In the genomic region with DNA sequence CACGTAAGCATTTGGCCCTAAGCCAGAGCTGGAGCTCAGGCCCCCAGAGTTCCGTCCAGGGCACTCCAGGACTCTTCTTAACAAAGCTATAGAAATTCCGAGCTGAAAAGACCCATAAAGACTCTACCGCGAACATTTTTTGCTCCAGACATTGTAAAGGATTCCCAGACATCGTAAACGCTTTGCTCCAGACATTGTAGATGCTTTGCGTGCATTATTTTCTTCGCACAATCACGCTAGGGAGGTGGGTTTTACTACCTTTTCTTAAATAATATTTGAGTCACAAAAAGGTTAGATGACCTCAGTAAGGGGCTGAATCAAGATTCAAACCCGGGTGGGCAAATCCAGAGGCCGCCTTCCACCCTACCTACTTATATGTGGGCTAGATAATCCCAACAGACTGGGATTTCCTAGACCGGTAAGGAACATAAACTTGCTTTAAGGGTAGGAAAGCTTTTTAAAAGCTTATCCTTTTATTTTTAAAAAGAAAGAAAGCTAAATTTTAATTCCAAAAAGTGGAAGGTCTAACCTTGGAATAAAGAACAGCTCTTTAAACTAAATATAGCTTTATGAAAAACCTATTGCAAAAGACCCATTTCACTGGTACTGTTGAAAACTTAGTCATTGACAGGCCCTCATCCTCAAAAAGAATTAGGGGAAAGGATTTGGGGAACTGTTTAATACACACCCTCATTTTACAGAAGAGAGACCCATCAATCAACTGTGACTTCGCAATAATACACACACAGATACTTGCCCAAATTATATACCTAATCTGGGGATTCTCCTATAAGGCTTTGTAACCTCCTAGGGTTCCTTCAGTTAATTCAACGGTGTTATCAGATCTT, we compare ENCODE assay signal across 1 cellular context.
TF ChIP-seq lines count a peak whose summit lies in the region.

No MANE protein-coding gene starts in this region.

TF ChIP-seq in K562, 482 proteins besides CTCF, POLR2A, EP300 and RAD21 (continued from another document):
- TF ChIP-seq, protein P1, sequence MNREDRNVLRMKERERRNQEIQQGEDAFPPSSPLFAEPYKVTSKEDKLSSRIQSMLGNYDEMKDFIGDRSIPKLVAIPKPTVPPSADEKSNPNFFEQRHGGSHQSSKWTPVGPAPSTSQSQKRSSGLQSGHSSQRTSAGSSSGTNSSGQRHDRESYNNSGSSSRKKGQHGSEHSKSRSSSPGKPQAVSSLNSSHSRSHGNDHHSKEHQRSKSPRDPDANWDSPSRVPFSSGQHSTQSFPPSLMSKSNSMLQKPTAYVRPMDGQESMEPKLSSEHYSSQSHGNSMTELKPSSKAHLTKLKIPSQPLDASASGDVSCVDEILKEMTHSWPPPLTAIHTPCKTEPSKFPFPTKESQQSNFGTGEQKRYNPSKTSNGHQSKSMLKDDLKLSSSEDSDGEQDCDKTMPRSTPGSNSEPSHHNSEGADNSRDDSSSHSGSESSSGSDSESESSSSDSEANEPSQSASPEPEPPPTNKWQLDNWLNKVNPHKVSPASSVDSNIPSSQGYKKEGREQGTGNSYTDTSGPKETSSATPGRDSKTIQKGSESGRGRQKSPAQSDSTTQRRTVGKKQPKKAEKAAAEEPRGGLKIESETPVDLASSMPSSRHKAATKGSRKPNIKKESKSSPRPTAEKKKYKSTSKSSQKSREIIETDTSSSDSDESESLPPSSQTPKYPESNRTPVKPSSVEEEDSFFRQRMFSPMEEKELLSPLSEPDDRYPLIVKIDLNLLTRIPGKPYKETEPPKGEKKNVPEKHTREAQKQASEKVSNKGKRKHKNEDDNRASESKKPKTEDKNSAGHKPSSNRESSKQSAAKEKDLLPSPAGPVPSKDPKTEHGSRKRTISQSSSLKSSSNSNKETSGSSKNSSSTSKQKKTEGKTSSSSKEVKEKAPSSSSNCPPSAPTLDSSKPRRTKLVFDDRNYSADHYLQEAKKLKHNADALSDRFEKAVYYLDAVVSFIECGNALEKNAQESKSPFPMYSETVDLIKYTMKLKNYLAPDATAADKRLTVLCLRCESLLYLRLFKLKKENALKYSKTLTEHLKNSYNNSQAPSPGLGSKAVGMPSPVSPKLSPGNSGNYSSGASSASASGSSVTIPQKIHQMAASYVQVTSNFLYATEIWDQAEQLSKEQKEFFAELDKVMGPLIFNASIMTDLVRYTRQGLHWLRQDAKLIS (CRISPR knock-in tag; IDR thresholded peaks at IDR 0.05): peak; percentile 20; the same call in 1 of the 2 replicates
- no peak for TF ChIP-seq ZNF75A (CRISPR knock-in tag; IDR thresholded peaks at IDR 0.05)
- TF ChIP-seq NFYB (IDR thresholded peaks at IDR 0.05; ENCODE audit: extremely low read depth, insufficient read length): no peak
- TF ChIP-seq CTBP1 (IDR thresholded peaks at IDR 0.05; ENCODE audit: borderline replicate concordance): no peak
- TF ChIP-seq, protein P2, sequence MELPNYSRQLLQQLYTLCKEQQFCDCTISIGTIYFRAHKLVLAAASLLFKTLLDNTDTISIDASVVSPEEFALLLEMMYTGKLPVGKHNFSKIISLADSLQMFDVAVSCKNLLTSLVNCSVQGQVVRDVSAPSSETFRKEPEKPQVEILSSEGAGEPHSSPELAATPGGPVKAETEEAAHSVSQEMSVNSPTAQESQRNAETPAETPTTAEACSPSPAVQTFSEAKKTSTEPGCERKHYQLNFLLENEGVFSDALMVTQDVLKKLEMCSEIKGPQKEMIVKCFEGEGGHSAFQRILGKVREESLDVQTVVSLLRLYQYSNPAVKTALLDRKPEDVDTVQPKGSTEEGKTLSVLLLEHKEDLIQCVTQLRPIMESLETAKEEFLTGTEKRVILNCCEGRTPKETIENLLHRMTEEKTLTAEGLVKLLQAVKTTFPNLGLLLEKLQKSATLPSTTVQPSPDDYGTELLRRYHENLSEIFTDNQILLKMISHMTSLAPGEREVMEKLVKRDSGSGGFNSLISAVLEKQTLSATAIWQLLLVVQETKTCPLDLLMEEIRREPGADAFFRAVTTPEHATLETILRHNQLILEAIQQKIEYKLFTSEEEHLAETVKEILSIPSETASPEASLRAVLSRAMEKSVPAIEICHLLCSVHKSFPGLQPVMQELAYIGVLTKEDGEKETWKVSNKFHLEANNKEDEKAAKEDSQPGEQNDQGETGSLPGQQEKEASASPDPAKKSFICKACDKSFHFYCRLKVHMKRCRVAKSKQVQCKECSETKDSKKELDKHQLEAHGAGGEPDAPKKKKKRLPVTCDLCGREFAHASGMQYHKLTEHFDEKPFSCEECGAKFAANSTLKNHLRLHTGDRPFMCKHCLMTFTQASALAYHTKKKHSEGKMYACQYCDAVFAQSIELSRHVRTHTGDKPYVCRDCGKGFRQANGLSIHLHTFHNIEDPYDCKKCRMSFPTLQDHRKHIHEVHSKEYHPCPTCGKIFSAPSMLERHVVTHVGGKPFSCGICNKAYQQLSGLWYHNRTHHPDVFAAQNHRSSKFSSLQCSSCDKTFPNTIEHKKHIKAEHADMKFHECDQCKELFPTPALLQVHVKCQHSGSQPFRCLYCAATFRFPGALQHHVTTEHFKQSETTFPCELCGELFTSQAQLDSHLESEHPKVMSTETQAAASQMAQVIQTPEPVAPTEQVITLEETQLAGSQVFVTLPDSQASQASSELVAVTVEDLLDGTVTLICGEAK (IDR thresholded peaks at IDR 0.05): 0 out of 2 replicates have a peak, but pooled peaks have one; percentile 17
- TF ChIP-seq, protein P2 (CRISPR knock-in tag; IDR thresholded peaks at IDR 0.05): no peak
- TF ChIP-seq DPF2 (IDR thresholded peaks at IDR 0.05): no peak
